In the genomic region with DNA sequence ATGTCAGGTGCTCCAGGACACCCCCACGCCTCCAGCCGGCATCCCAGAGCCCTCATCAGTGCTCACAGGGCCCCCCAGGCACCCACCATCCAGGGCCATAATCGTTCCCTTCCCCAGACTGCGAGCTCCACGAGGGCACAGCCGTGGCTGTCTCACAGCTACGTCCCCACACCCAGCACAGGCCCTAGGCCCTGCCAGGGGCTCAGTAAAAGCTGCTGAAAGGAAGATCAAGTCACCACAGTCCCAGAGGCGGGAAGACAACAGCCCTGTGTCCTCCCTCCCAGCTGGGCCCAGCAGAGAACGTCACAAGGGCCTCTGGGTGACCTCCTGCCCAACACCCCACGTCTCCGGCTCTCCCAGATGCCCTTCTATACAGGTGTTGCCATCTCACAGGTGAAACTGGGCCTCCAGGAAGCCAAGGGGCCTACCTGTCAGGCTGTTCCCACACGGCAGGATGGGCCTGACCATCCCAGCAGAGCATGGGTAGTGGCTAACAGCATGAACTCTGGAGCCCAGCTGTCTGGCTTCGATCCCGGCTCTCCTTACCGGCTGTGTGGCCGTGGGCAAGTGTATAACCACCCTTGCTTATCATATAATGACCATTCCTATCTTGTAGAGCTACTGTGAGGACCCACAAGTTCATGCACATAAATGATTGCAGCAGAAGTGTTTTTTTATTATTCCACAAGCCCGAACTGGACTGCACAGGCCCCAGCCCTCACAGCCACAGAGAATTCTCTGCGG, we compare ENCODE assay signal across 1 cellular context.
TF ChIP-seq lines count a peak whose summit lies in the region.

No MANE protein-coding gene starts in this region.

TF ChIP-seq in WTC11, 78 proteins besides CTCF, POLR2A, EP300 and RAD21 (continued from another document):
- TF ChIP-seq RELA (CRISPR knock-in tag; IDR thresholded peaks at IDR 0.05; ENCODE audit: borderline replicate concordance) (no peak), TEAD1 (CRISPR knock-in tag; IDR thresholded peaks at IDR 0.05) (no peak), NR3C1 (CRISPR knock-in tag; conservative IDR thresholded peaks at IDR 0.05; ENCODE audit: low read depth) (no peak), ZNF138 (CRISPR knock-in tag; conservative IDR thresholded peaks at IDR 0.05) (no peak), ZNF671 (CRISPR knock-in tag; IDR thresholded peaks at IDR 0.05) (no peak)
- TF ChIP-seq, protein P1, sequence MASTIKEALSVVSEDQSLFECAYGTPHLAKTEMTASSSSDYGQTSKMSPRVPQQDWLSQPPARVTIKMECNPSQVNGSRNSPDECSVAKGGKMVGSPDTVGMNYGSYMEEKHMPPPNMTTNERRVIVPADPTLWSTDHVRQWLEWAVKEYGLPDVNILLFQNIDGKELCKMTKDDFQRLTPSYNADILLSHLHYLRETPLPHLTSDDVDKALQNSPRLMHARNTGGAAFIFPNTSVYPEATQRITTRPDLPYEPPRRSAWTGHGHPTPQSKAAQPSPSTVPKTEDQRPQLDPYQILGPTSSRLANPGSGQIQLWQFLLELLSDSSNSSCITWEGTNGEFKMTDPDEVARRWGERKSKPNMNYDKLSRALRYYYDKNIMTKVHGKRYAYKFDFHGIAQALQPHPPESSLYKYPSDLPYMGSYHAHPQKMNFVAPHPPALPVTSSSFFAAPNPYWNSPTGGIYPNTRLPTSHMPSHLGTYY (CRISPR knock-in tag; IDR thresholded peaks at IDR 0.05) = no peak
- TF ChIP-seq, protein P2, sequence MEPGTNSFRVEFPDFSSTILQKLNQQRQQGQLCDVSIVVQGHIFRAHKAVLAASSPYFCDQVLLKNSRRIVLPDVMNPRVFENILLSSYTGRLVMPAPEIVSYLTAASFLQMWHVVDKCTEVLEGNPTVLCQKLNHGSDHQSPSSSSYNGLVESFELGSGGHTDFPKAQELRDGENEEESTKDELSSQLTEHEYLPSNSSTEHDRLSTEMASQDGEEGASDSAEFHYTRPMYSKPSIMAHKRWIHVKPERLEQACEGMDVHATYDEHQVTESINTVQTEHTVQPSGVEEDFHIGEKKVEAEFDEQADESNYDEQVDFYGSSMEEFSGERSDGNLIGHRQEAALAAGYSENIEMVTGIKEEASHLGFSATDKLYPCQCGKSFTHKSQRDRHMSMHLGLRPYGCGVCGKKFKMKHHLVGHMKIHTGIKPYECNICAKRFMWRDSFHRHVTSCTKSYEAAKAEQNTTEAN (CRISPR knock-in tag; IDR thresholded peaks at IDR 0.05) = no peak
- TF ChIP-seq, protein P3, sequence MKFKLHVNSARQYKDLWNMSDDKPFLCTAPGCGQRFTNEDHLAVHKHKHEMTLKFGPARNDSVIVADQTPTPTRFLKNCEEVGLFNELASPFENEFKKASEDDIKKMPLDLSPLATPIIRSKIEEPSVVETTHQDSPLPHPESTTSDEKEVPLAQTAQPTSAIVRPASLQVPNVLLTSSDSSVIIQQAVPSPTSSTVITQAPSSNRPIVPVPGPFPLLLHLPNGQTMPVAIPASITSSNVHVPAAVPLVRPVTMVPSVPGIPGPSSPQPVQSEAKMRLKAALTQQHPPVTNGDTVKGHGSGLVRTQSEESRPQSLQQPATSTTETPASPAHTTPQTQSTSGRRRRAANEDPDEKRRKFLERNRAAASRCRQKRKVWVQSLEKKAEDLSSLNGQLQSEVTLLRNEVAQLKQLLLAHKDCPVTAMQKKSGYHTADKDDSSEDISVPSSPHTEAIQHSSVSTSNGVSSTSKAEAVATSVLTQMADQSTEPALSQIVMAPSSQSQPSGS (CRISPR knock-in tag; IDR thresholded peaks at IDR 0.05; ENCODE audit: borderline replicate concordance, low read depth) = no peak
- TF ChIP-seq, protein P4, sequence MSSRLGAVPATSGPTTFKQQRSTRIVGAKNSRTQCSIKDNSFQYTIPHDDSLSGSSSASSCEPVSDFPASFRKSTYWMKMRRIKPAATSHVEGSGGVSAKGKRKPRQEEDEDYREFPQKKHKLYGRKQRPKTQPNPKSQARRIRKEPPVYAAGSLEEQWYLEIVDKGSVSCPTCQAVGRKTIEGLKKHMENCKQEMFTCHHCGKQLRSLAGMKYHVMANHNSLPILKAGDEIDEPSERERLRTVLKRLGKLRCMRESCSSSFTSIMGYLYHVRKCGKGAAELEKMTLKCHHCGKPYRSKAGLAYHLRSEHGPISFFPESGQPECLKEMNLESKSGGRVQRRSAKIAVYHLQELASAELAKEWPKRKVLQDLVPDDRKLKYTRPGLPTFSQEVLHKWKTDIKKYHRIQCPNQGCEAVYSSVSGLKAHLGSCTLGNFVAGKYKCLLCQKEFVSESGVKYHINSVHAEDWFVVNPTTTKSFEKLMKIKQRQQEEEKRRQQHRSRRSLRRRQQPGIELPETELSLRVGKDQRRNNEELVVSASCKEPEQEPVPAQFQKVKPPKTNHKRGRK (CRISPR knock-in tag; IDR thresholded peaks at IDR 0.05; ENCODE audit: borderline replicate concordance) = no peak
